Comparison of ENCODE assay signal across 13 cellular contexts in the genomic region with DNA sequence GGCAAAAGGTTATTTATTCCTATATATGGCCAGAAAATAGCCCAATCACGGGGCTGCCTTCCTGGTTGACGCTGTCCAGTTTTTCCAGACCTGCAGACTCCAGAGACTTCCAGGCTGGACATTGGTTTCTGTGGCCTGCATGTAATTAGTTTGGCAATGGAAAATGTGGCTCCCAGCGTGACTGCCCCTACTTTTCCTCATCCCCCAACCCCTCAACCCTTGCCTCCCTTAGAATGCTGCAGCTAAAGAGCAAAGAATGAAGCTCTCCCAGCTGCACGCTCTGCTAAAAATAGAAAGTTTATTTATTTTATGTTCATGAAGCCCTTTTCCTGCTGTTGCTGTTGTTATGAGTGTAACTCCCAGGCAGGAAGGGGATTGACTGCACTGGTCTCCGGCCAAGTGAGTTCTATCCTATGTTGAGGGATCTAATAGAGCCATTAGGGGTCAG. TPM values are rescaled to one million over a fixed set of nuclear protein-coding genes. Genes with fewer than 3 reads are reported as not detected.
DNase-seq lines count a peak whose midpoint lies in the region; ATAC-seq, FAIRE-seq and TF ChIP-seq lines count a peak whose summit lies in the region.
"Had no signal": no experiment of that assay in that cellular context is flagged by ENCODE, and none has a peak within 500 bp of the region (broad histone marks: within the 10 kb centered on the region; RNA-seq: fewer than 3 reads in every experiment).

No MANE protein-coding gene starts in this region.

- no peak overlapping the region for H3K4me3 ChIP-seq in liver (ENCODE audit: low read depth in 1 of 3, low read length in 3 of 3)
- H3K4me3 ChIP-seq in HepG2 (replicated peaks in 1 of 3; ENCODE audit: insufficient read depth in 1 of 3, low read depth in 2 of 3, low read length in 3 of 3): no peak overlapping the region
- no peak overlapping the region for H3K4me3 ChIP-seq in parathyroid adenoma (ENCODE audit: low read depth, low read length)

- TF ChIP-seq CTCF in liver (IDR thresholded peaks at IDR 0.05; ENCODE audit: low read depth, low read length, missing input control): no peak
- no peak for TF ChIP-seq CTCF in HepG2 (CRISPR knock-in tag; IDR thresholded peaks at IDR 0.05)
- no peak for TF ChIP-seq CTCF in parathyroid adenoma (IDR thresholded peaks at IDR 0.05)

- H2AFZ ChIP-seq in HepG2 (ENCODE audit: low read length): no peak overlapping the region
- no peak overlapping the region for H2AFZ ChIP-seq in parathyroid adenoma

- in situ Hi-C loops in HepG2 (cut with HindIII; ENCODE audit: extremely low pct_ligation_motif_present, low pct_unique_long_range_greater_than_20kb): no loop called here

- H3K9me3 ChIP-seq in liver (ENCODE audit: control insufficient read depth in 4 of 4, low read length in 3 of 4) (no peaks in the 10 kb centered on the region), HepG2 (ENCODE audit: low read length) (no peaks in the 10 kb centered on the region), parathyroid adenoma (ENCODE audit: control insufficient read depth, low read length) (no peaks in the 10 kb centered on the region)

- peak overlapping the region; percentile 42 to 44 for H3K27ac ChIP-seq in liver (ENCODE audit: low read depth in 1 of 2, low read length in 2 of 2)
- H3K27ac ChIP-seq in HepG2 (ENCODE audit: extremely low read length, insufficient read depth, low read length): no peak overlapping the region
- H3K27ac ChIP-seq in parathyroid adenoma: peak overlapping the region; percentile 68

- H3K4me2 ChIP-seq in HepG2 (ENCODE audit: low read depth, low read length) (no peak overlapping the region), parathyroid adenoma (ENCODE audit: low read length) (no peak overlapping the region)

- peaks cover 0 to 4% (median 0%) of the 10 kb centered on the region in 4 donors for H3K4me1 ChIP-seq in liver (ENCODE audit: control insufficient read depth in 4 of 4, insufficient read depth in 4 of 4, low read length in 3 of 4)
- no peaks in the 10 kb centered on the region for H3K4me1 ChIP-seq in HepG2 (ENCODE audit: insufficient read depth, low read length)
- no peaks in the 10 kb centered on the region for H3K4me1 ChIP-seq in parathyroid adenoma

- H3K36me3 Mint-ChIP-seq in activated CD4-positive, alpha-beta T cell treated with anti-CD3 and anti-CD28 coated beads, Interleukin-2, amount 10 ng/mL, durations not matched to agents 7 days and 5 days (ENCODE audit: low read depth): peaks cover 2% of the 10 kb centered on the region
- H3K36me3 Mint-ChIP-seq: natural killer cell; stimulated activated memory B cell treated with anti-CD40 and anti-IgM and Interleukin-4, amounts not matched to agents 10 μg/mL and 1 μg/mL and 100 μg/mL, for 72 hours had no signal

- BruUV-seq in HepG2 (replicated peaks; lab: Mats Ljungman, UMichigan): no TSS peak

- H3K27me3 ChIP-seq in liver (ENCODE audit: control insufficient read depth in 4 of 4, insufficient read depth in 4 of 4, low read length in 3 of 4) (no peaks in the 10 kb centered on the region), HepG2 (ENCODE audit: control insufficient read depth in 1 of 2, insufficient read depth in 2 of 2, low read length in 2 of 2) (0 out of 5 replicates have a peak, but pooled peaks cover 0 to 3% of the 10 kb centered on the region in 2 experiments), parathyroid adenoma (ENCODE audit: control insufficient read depth, insufficient read depth, low read length) (no peaks in the 10 kb centered on the region)

- POLR2A ChIA-PET in HepG2 (lab: Yijun Ruan, JAX): no interaction called here
- POLR2A ChIA-PET in activated CD4-positive, alpha-beta T cell treated with anti-CD3 and anti-CD28 coated beads, Interleukin-2, amount 10 ng/mL, durations not matched to agents 7 days and 5 days (lab: Charles Lee): no interaction called here

- H4K20me1 ChIP-seq in HepG2 (ENCODE audit: insufficient read depth, low read length): no peaks in the 10 kb centered on the region

- H3K4me3 Mint-ChIP-seq in activated CD4-positive, alpha-beta T cell treated with anti-CD3 and anti-CD28 coated beads, Interleukin-2, amount 10 ng/mL, durations not matched to agents 7 days and 5 days: no peak overlapping the region
- H3K4me3 Mint-ChIP-seq: natural killer cell; stimulated activated memory B cell treated with anti-CD40 and anti-IgM and Interleukin-4, amounts not matched to agents 10 μg/mL and 1 μg/mL and 100 μg/mL, for 72 hours had no signal

- peaks cover 3% of the 10 kb centered on the region for H3K27me3 Mint-ChIP-seq in activated CD4-positive, alpha-beta T cell treated with anti-CD3 and anti-CD28 coated beads, Interleukin-2, amount 10 ng/mL, durations not matched to agents 7 days and 5 days
- H3K27me3 Mint-ChIP-seq: stimulated activated memory B cell treated with anti-CD40 and anti-IgM and Interleukin-4, amounts not matched to agents 10 μg/mL and 1 μg/mL and 100 μg/mL, for 72 hours had no signal

- no peak overlapping the region for H3K27ac Mint-ChIP-seq in activated CD4-positive, alpha-beta T cell treated with anti-CD3 and anti-CD28 coated beads, Interleukin-2, amount 10 ng/mL, durations not matched to agents 7 days and 5 days
- H3K27ac Mint-ChIP-seq: natural killer cell; stimulated activated memory B cell treated with anti-CD40 and anti-IgM and Interleukin-4, amounts not matched to agents 10 μg/mL and 1 μg/mL and 100 μg/mL, for 72 hours had no signal

- WGBS in liver: 56% methylated on average over 5 of the region's 5 CpGs
- WGBS in HepG2 (ENCODE audit: low lambda C conversion rate): 26% methylated on average over 5 of the region's 5 CpGs

- FAIRE-seq in HepG2 (lab: Jason Lieb, UNC): no peak

- TF ChIP-seq POLR2A in HepG2 (IDR thresholded peaks at IDR 0.05; ENCODE audit: insufficient read depth in 1 of 2, low read depth in 2 of 2, low read length in 2 of 2): no peak

- DNase-seq in HepG2 (ENCODE audit: low spot score): no peak
- DNase-seq in glomerular endothelial cell (ENCODE audit: extremely low read depth, low read depth, low spot score): peak; percentile 64
- no peak for DNase-seq in activated CD4-positive, alpha-beta T cell treated with anti-CD3 and anti-CD28 coated beads, Interleukin-2, amount 10 ng/mL, durations not matched to agents 7 days and 5 days
- DNase-seq in left colon: no peak
- no peak for DNase-seq in DMS114 treated with DMSO at 0.1 percent for 48 hours (lab: John Stamatoyannopoulos, UW; ENCODE audit: unreplicated experiment)
- DNase-seq: activated gamma-delta T cell, cortex of kidney, MM.1S, natural killer cell had no signal

- intact Hi-C loops in HepG2 (cut with micrococcal nuclease; ENCODE audit: unreplicated experiment): no loop called here
- intact Hi-C loops in left colon (cut with DNase I, micrococcal nuclease): no loop called here

- ATAC-seq in HepG2 (no peak), left colon (no peak), GM21529 (IDR thresholded peaks at IDR 0.05; ENCODE audit: unreplicated experiment) (no peak)
- ATAC-seq: natural killer cell; stimulated activated memory B cell treated with anti-CD40 and anti-IgM and Interleukin-4, amounts not matched to agents 10 μg/mL and 1 μg/mL and 100 μg/mL, for 72 hours had no signal

- TF ChIP-seq EP300 in HepG2 (IDR thresholded peaks at IDR 0.05; ENCODE audit: low read depth in 2 of 2, low read length in 2 of 2): no peak
- no peak for TF ChIP-seq EP300 in HepG2 (CRISPR knock-in tag; IDR thresholded peaks at IDR 0.05; ENCODE audit: borderline replicate concordance)

- TF ChIP-seq RAD21 in liver (IDR thresholded peaks at IDR 0.05) (no peak), HepG2 (CRISPR knock-in tag; IDR thresholded peaks at IDR 0.05) (no peak)

- H3K9ac ChIP-seq in liver (ENCODE audit: low read depth in 1 of 2, low read length in 2 of 2) (no peak overlapping the region), HepG2 (ENCODE audit: insufficient read depth, low read depth, low read length) (no peak overlapping the region), parathyroid adenoma (no peak overlapping the region)

- H3K4me1 Mint-ChIP-seq in activated CD4-positive, alpha-beta T cell treated with anti-CD3 and anti-CD28 coated beads, Interleukin-2, amount 10 ng/mL, durations not matched to agents 7 days and 5 days: peaks cover 22% of the 10 kb centered on the region
- H3K4me1 Mint-ChIP-seq: natural killer cell had no signal

- H3K9me3 Mint-ChIP-seq in activated CD4-positive, alpha-beta T cell treated with anti-CD3 and anti-CD28 coated beads, Interleukin-2, amount 10 ng/mL, durations not matched to agents 7 days and 5 days: no peaks in the 10 kb centered on the region
- H3K9me3 Mint-ChIP-seq: natural killer cell; stimulated activated memory B cell treated with anti-CD40 and anti-IgM and Interleukin-4, amounts not matched to agents 10 μg/mL and 1 μg/mL and 100 μg/mL, for 72 hours had no signal

- no peaks in the 10 kb centered on the region for H3K79me2 ChIP-seq in HepG2 (ENCODE audit: insufficient read depth, low read length)
- H3K79me2 ChIP-seq in parathyroid adenoma: no peaks in the 10 kb centered on the region

- no peaks in the 10 kb centered on the region for H3K36me3 ChIP-seq in liver (ENCODE audit: control insufficient read depth in 4 of 4, insufficient read depth in 3 of 4, low read depth in 1 of 4, low read length in 3 of 4)
- no peaks in the 10 kb centered on the region for H3K36me3 ChIP-seq in HepG2 (replicated peaks in 1 of 2; ENCODE audit: control insufficient read depth in 1 of 2, insufficient read depth in 2 of 2, low read length in 2 of 2)
- H3K36me3 ChIP-seq in parathyroid adenoma (ENCODE audit: control insufficient read depth, insufficient read depth, low read length): no peaks in the 10 kb centered on the region

- CTCF ChIA-PET in HepG2 (lab: Yijun Ruan, JAX; ENCODE audit: low intra/inter-chr PET ratio, low total read pairs): no interaction called here
- CTCF ChIA-PET in activated CD4-positive, alpha-beta T cell treated with anti-CD3 and anti-CD28 coated beads, Interleukin-2, amount 10 ng/mL, durations not matched to agents 7 days and 5 days (lab: Charles Lee): interaction anchor here (0.6 to 3.0 kb wide), 3 partner anchors 9 to 864 kb away, joined by 3 to 9 read pairs (median 3); no protein-coding TSS in a partner anchor

RNA-seq across cellular contexts. Expression of a gene that starts 8.5 kb away (rescaled TPM):
- 10 to 100 TPM in 1 of 2 donors, 1 to 10 TPM in 1; 5.7 to 12.0 TPM for total RNA-seq in liver
- 1 to 10 TPM; 4.6 to 5.8 TPM for polyA plus RNA-seq in liver
- 0.24 and 0.63 TPM in 2 replicates for total RNA-seq in HepG2 (2016; rRNA removed; fragmentation: Illumina TruSeq; extraction: Trizol)
- 0.09 TPM in 1 of 2 replicates, not detected in the other for total RNA-seq in HepG2 (2016; cell fraction: cytosol; rRNA removed; fragmentation: Illumina TruSeq; extraction: Trizol; ENCODE audit: low read depth)
- total RNA-seq in HepG2 (2016; cell fraction: insoluble cytoplasmic fraction; rRNA removed; fragmentation: Illumina TruSeq; extraction: Trizol): 0.37 and 0.39 TPM in 2 replicates
- total RNA-seq in HepG2 (2016; cell fraction: membrane; rRNA removed; fragmentation: Illumina TruSeq; extraction: Trizol): 0.15 and 0.62 TPM in 2 replicates
- total RNA-seq in HepG2 (2016; cell fraction: nucleus; rRNA removed; fragmentation: Illumina TruSeq; extraction: Trizol): 0.37 and 0.50 TPM in 2 replicates
- 0.22 and 0.26 TPM in 2 replicates for polyA plus RNA-seq in HepG2 (2011; rRNA removed)
- polyA plus RNA-seq in HepG2 (2011; cell fraction: cytosol; rRNA removed): 0.31 and 0.58 TPM in 2 replicates
- 0.21 and 0.27 TPM in 2 replicates for polyA plus RNA-seq in HepG2 (2011; cell fraction: nucleus; rRNA removed)
- 0.12 and 0.19 TPM in 2 replicates for polyA plus RNA-seq in HepG2 (2012)
- 0.07 and 0.11 TPM in 2 replicates for polyA plus RNA-seq in HepG2 (2016; cell fraction: cytosol; fragmentation: Illumina TruSeq; extraction: Trizol; ENCODE audit: low read depth)
- 0.49 and 0.85 TPM in 2 replicates for polyA plus RNA-seq in HepG2 (2016; cell fraction: insoluble cytoplasmic fraction; fragmentation: Illumina TruSeq; extraction: Trizol; ENCODE audit: low read depth)
- 0.15 and 0.27 TPM in 2 replicates for polyA plus RNA-seq in HepG2 (2016; cell fraction: membrane; fragmentation: Illumina TruSeq; extraction: Trizol; ENCODE audit: low read depth)
- 0.45 and 0.57 TPM in 2 replicates for polyA plus RNA-seq in HepG2 (2016; cell fraction: nucleus; fragmentation: Illumina TruSeq; extraction: Trizol; ENCODE audit: insufficient read depth, low read depth)
- 0.44 and 15.3 TPM in 2 replicates for polyA minus RNA-seq in HepG2 (2011; rRNA and poly(A)+ RNA removed; ENCODE audit: low replicate concordance)
- polyA minus RNA-seq in HepG2 (2011; cell fraction: cytosol; rRNA and poly(A)+ RNA removed): 0.88 and 0.89 TPM in 2 replicates
- polyA minus RNA-seq in HepG2 (2011; cell fraction: nucleus; rRNA and poly(A)+ RNA removed): 0.25 and 0.39 TPM in 2 replicates
- 7.6 and 18.6 TPM in 2 replicates for total RNA-seq in glomerular endothelial cell
- 10 to 100 TPM; 64.1 to 67.1 TPM for total RNA-seq in activated CD4-positive, alpha-beta T cell treated with anti-CD3 and anti-CD28 coated beads, Interleukin-2, amount 10 ng/mL, durations not matched to agents 7 days and 5 days
- 10 to 100 TPM; 14.8 to 14.9 TPM for total RNA-seq in left colon
